Comparison of ENCODE assay signal across 8 cellular contexts in genomic region chr4:150867148-150867547, GRCh38.
A peak's percentile ranks its signal among the peaks of the same experiment; 100 is the strongest.
DNase-seq lines count a peak whose midpoint lies in the region; ATAC-seq, FAIRE-seq and TF ChIP-seq lines count a peak whose summit lies in the region.

No MANE protein-coding gene starts in this region.

- TF ChIP-seq EP300 in K562 (IDR thresholded peaks at IDR 0.05; ENCODE audit: low read length) = no peak

- no peaks in the 10 kb centered on the region for H3K36me3 Mint-ChIP-seq in activated T-cell treated with anti-CD3 and anti-CD28 coated beads, Interleukin-2, amount 50 U/mL, for 72 hours (ENCODE audit: insufficient read depth in 2 of 2)
- no peaks in the 10 kb centered on the region for H3K36me3 Mint-ChIP-seq in stimulated activated memory B cell treated with anti-CD40 and anti-IgM and Interleukin-4, amounts not matched to agents 10 μg/mL and 1 μg/mL and 100 μg/mL, for 72 hours

- H3K27ac ChIP-seq in K562 (ENCODE audit: extremely low read depth, low read depth, low read length) (no peak overlapping the region), iPS DF 6.9 (ENCODE audit: low read length) (no peak overlapping the region)

- H3K27me3 ChIP-seq in K562 (ENCODE audit: control insufficient read depth in 2 of 2, insufficient read depth in 2 of 2, low read length in 2 of 2) = no peaks in the 10 kb centered on the region
- no peaks in the 10 kb centered on the region for H3K27me3 ChIP-seq in iPS DF 6.9 (ENCODE audit: control insufficient read depth, insufficient read depth, low read length)

- H3K4me1 Mint-ChIP-seq in activated T-cell treated with anti-CD3 and anti-CD28 coated beads, Interleukin-2, amount 50 U/mL, for 72 hours (ENCODE audit: low read depth) = no peaks in the 10 kb centered on the region
- no peaks in the 10 kb centered on the region for H3K4me1 Mint-ChIP-seq in stimulated activated memory B cell treated with anti-CD40 and anti-IgM and Interleukin-4, amounts not matched to agents 10 μg/mL and 1 μg/mL and 100 μg/mL, for 72 hours

- FAIRE-seq in K562 (lab: Jason Lieb, UNC) = peak; percentile 68

- 6% methylated on average over 4 of the region's 4 CpGs for WGBS in K562 (ENCODE audit: insufficient coverage, low coverage, missing lambda C conversion rate)
- no CpG with 5 or more reads among the region's 4 CpGs for WGBS in iPS DF 6.9 (ENCODE audit: insufficient coverage, insufficient read length)

- ATAC-seq in activated T-cell treated with anti-CD3 and anti-CD28 coated beads, Interleukin-2, amount 50 U/mL, for 72 hours (replicated peaks in 1 of 2) = peak; percentile 65 to 74
- ATAC-seq in GM21423 (IDR thresholded peaks at IDR 0.05; ENCODE audit: unreplicated experiment) (peak; percentile 84), K562 (peak; percentile 93)
- ATAC-seq in stimulated activated memory B cell treated with anti-CD40 and anti-IgM and Interleukin-4, amounts not matched to agents 10 μg/mL and 1 μg/mL and 100 μg/mL, for 72 hours = peak; percentile 66

- H3K4me3 Mint-ChIP-seq in activated T-cell treated with anti-CD3 and anti-CD28 coated beads, Interleukin-2, amount 50 U/mL, for 72 hours = no peak overlapping the region
- no peak overlapping the region for H3K4me3 Mint-ChIP-seq in stimulated activated memory B cell treated with anti-CD40 and anti-IgM and Interleukin-4, amounts not matched to agents 10 μg/mL and 1 μg/mL and 100 μg/mL, for 72 hours

- no peaks in the 10 kb centered on the region for H3K79me2 ChIP-seq in K562 (ENCODE audit: control insufficient read depth, insufficient read depth, low read length)

- no peaks in the 10 kb centered on the region for H3K4me1 ChIP-seq in K562 (replicated peaks in 1 of 2; ENCODE audit: control insufficient read depth in 2 of 2, insufficient read depth in 2 of 2, low read length in 2 of 2)
- H3K4me1 ChIP-seq in iPS DF 6.9 (ENCODE audit: control insufficient read depth, insufficient read depth, low read length) = no peaks in the 10 kb centered on the region

- H3K4me2 ChIP-seq in K562 (ENCODE audit: insufficient read depth, low read length) = no peak overlapping the region

- H2AFZ ChIP-seq in K562 (ENCODE audit: low read depth, low read length) = no peak overlapping the region

- H3K4me3 ChIP-seq in K562 (no peak overlapping the region), iPS DF 6.9 (ENCODE audit: low read length) (no peak overlapping the region)

- intact Hi-C loops in K562 (cut with micrococcal nuclease) = loop anchor here (1.0 to 10.0 kb wide), 4 partner anchors 95 to 620 kb away; no protein-coding TSS in a partner anchor

- peak; percentile 20 to 49 for DNase-seq in activated T-cell treated with anti-CD3 and anti-CD28 coated beads, Interleukin-2, amount 50 U/mL, for 72 hours
- no peak for DNase-seq in activated T-cell treated with anti-CD3 and anti-CD28 coated beads, Interleukin-2, amount 50 U/mL, for 1 hour
- peak; percentile 65 for DNase-seq in HS-5 (ENCODE audit: low read depth)
- DNase-seq in NCI-H82 (lab: John Stamatoyannopoulos, UW) = peak; percentile 92
- DNase-seq in K562 (ENCODE audit: extremely low read depth in 1 of 4, low spot score in 3 of 4) = peak; percentile 44 to 86 (median 62)
- peak; percentile 54 for DNase-seq in iPS DF 6.9 (ENCODE audit: low read depth, low spot score)

- no peak overlapping the region for H3K9ac ChIP-seq in K562 (ENCODE audit: insufficient read depth in 1 of 2, low read depth in 2 of 2, low read length in 2 of 2)

- no peaks in the 10 kb centered on the region for H3K9me3 Mint-ChIP-seq in activated T-cell treated with anti-CD3 and anti-CD28 coated beads, Interleukin-2, amount 50 U/mL, for 72 hours
- no peaks in the 10 kb centered on the region for H3K9me3 Mint-ChIP-seq in stimulated activated memory B cell treated with anti-CD40 and anti-IgM and Interleukin-4, amounts not matched to agents 10 μg/mL and 1 μg/mL and 100 μg/mL, for 72 hours

- no peaks in the 10 kb centered on the region for H3K9me1 ChIP-seq in K562 (ENCODE audit: control insufficient read depth, insufficient read depth, low read length)

- no TSS peak for BruUV-seq in K562 (replicated peaks; lab: Mats Ljungman, UMichigan)

- CTCF ChIA-PET in K562 (lab: Yijun Ruan, JAX; ENCODE audit: low intra/inter-chr PET ratio) = interaction anchor here (0.5 to 2.7 kb wide), 9 partner anchors 11 to 886 kb away, joined by 3 to 27 read pairs (median 4); no protein-coding TSS in a partner anchor

- peak; percentile 71 to 83 for TF ChIP-seq RAD21 in K562 (CRISPR knock-in tag; conservative IDR thresholded peaks at IDR 0.05 in 1 of 2, IDR thresholded peaks at IDR 0.05 in 1 of 2)

- no peaks in the 10 kb centered on the region for H3K27me3 Mint-ChIP-seq in activated T-cell treated with anti-CD3 and anti-CD28 coated beads, Interleukin-2, amount 50 U/mL, for 72 hours (ENCODE audit: low read depth)
- H3K27me3 Mint-ChIP-seq in stimulated activated memory B cell treated with anti-CD40 and anti-IgM and Interleukin-4, amounts not matched to agents 10 μg/mL and 1 μg/mL and 100 μg/mL, for 72 hours = no peaks in the 10 kb centered on the region

- no peaks in the 10 kb centered on the region for H4K20me1 ChIP-seq in K562 (replicated peaks; ENCODE audit: control insufficient read depth, insufficient read depth, low read length)

- H3K27ac Mint-ChIP-seq in activated T-cell treated with anti-CD3 and anti-CD28 coated beads, Interleukin-2, amount 50 U/mL, for 72 hours = no peak overlapping the region
- H3K27ac Mint-ChIP-seq in stimulated activated memory B cell treated with anti-CD40 and anti-IgM and Interleukin-4, amounts not matched to agents 10 μg/mL and 1 μg/mL and 100 μg/mL, for 72 hours = no peak overlapping the region

- in situ Hi-C loops in K562 (cut with MboI) = loop anchor here (10.0 to 25.0 kb wide), 2 partner anchors 572 to 855 kb away; no protein-coding TSS in a partner anchor

- POLR2A ChIA-PET in K562 (lab: Yijun Ruan, JAX) = interaction anchor here (0.7 to 0.9 kb wide), 2 partner anchors 63 to 564 kb away, joined by 3 read pairs; no protein-coding TSS in a partner anchor

- peak; percentile 40 to 78 (median 50); a peak in 4 of 6 replicates for TF ChIP-seq CTCF in K562 (IDR thresholded peaks at IDR 0.05 in 2 of 3, conservative IDR thresholded peaks at IDR 0.05 in 1 of 3; ENCODE audit: insufficient read depth in 2 of 3, low read depth in 1 of 3, low read length in 3 of 3)

- H3K36me3 ChIP-seq in K562 (ENCODE audit: control insufficient read depth, insufficient read depth, low read length) (peaks cover 23% of the 10 kb centered on the region; the same call in 2 of the 3 replicates), iPS DF 6.9 (ENCODE audit: control insufficient read depth, insufficient read depth, low read length) (no peaks in the 10 kb centered on the region)

- no peaks in the 10 kb centered on the region for H3K9me3 ChIP-seq in K562 (replicated peaks; ENCODE audit: control insufficient read depth, insufficient read depth, low read depth, low read length)
- no peaks in the 10 kb centered on the region for H3K9me3 ChIP-seq in iPS DF 6.9 (ENCODE audit: control insufficient read depth, insufficient read depth, low read length)

- no peak for TF ChIP-seq POLR2A in K562 (conservative IDR thresholded peaks at IDR 0.05)

TF ChIP-seq in K562, 482 proteins besides CTCF, POLR2A, EP300 and RAD21 (continues in another document):
- TF ChIP-seq FOXA3 (CRISPR knock-in tag; conservative IDR thresholded peaks at IDR 0.05 in 1 of 2, IDR thresholded peaks at IDR 0.05 in 1 of 2) = peak; percentile 64 to 76; a peak in 3 of 4 replicates
- peak; percentile 71 for TF ChIP-seq MAFG (tag; conservative IDR thresholded peaks at IDR 0.05)
- TF ChIP-seq GTF2E2 (tag; IDR thresholded peaks at IDR 0.05) = no peak
- TF ChIP-seq MAFF (IDR thresholded peaks at IDR 0.05; ENCODE audit: low read length) = peak; percentile 63
- peak; percentile 60; the same call in 1 of the 2 replicates for TF ChIP-seq ZNF384 (IDR thresholded peaks at IDR 0.05; ENCODE audit: low read depth, low read length)
- TF ChIP-seq E2F4 (CRISPR knock-in tag; IDR thresholded peaks at IDR 0.05; ENCODE audit: low read depth) = no peak
- TF ChIP-seq FOXK2 (conservative IDR thresholded peaks at IDR 0.05 in 1 of 2, IDR thresholded peaks at IDR 0.05 in 1 of 2; ENCODE audit: low read depth in 2 of 2) = peak; percentile 94 to 96
- peak; percentile 85 for TF ChIP-seq ZNF316 (IDR thresholded peaks at IDR 0.05)
- TF ChIP-seq TFAP4 (CRISPR knock-in tag; IDR thresholded peaks at IDR 0.05; ENCODE audit: borderline replicate concordance) = no peak
- no peak for TF ChIP-seq JUNB (CRISPR knock-in tag; conservative IDR thresholded peaks at IDR 0.05)
- peak; percentile 73 for TF ChIP-seq DEAF1 (CRISPR knock-in tag; IDR thresholded peaks at IDR 0.05)
- TF ChIP-seq FOXJ3 (CRISPR knock-in tag; IDR thresholded peaks at IDR 0.05) = peak; percentile 81
